28 cellular contexts compared by ENCODE assay signal in the genomic region with DNA sequence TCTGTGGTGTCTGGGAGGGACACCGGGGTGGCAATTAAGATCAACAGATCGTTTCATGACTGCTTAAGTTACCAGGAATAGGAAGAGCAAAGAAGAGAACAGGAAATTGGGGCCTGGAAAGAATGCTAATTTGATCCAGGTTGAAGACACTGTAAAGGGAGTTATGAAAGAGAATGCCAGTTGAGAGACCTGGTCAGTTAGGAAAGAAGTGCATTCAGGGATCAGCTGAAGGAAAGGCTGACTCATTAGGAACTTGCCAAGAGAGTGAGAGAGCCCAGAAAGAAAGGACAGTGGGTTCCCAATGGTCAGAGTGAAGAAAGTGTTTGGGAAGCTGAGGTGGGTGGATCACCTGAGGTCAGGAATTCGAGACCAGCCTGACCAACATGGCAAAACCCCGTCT.
DNase-seq lines count a peak whose midpoint lies in the region; ATAC-seq and TF ChIP-seq lines count a peak whose summit lies in the region.
"Had no signal": no experiment of that assay in that cellular context is flagged by ENCODE, and none has a peak within 500 bp of the region (broad histone marks: within the 10 kb centered on the region; RNA-seq: fewer than 3 reads in every experiment).

No MANE protein-coding gene starts in this region.

- TF ChIP-seq CTCF in Panc1 (IDR thresholded peaks at IDR 0.05) (no peak), epithelial cell of esophagus (IDR thresholded peaks at IDR 0.05; ENCODE audit: insufficient read depth, low read depth, low read length, missing control alignments) (no peak), foreskin keratinocyte (conservative IDR thresholded peaks at IDR 0.05) (no peak)

- no peaks in the 10 kb centered on the region for H3F3A ChIP-seq in GM23248 (ENCODE audit: insufficient read depth)

- no peak for ATAC-seq in Panc1
- ATAC-seq in GM18858 (IDR thresholded peaks at IDR 0.05; ENCODE audit: unreplicated experiment), result no peak
- ATAC-seq in foreskin keratinocyte, result no peak
- ATAC-seq: activated naive CD8-positive, alpha-beta T cell treated with anti-CD3 and anti-CD28 coated beads, Interleukin-2, amount 50 U/mL, for 24 hours; body of pancreas; left colon; stimulated activated naive B cell treated with anti-CD40 and anti-IgM and Interleukin-4, amounts not matched to agents 10 μg/mL and 1 μg/mL and 100 μg/mL, for 72 hours had no signal

- intact Hi-C loops in Panc1 (cut with micrococcal nuclease; ENCODE audit: unreplicated experiment), result no loop called here

- BruUV-seq in Panc1 (replicated peaks; lab: Mats Ljungman, UMichigan), result no TSS peak

- H3K9me3 ChIP-seq in GM23248 (ENCODE audit: low read depth) (no peaks in the 10 kb centered on the region), Panc1 (ENCODE audit: control insufficient read depth, insufficient read depth, low read depth, low read length) (no peaks in the 10 kb centered on the region)
- H3K9me3 ChIP-seq: body of pancreas, HAP-1 had no signal

- H3K27me3 ChIP-seq in GM23248 (replicated peaks; ENCODE audit: insufficient read depth) (peaks cover 5% of the 10 kb centered on the region; the same call in 1 of the 2 replicates), Panc1 (ENCODE audit: control insufficient read depth, insufficient read depth, low read length) (no peaks in the 10 kb centered on the region), foreskin keratinocyte (peaks cover 4% of the 10 kb centered on the region)
- H3K27me3 ChIP-seq: body of pancreas, dorsolateral prefrontal cortex, neural progenitor cell had no signal

- 46 to 58% methylated on average over 4 of the region's 4 CpGs for WGBS in GM23248 (ENCODE audit: low coverage in 1 of 2, low lambda C conversion rate in 2 of 2, missing lambda C conversion rate in 2 of 2), 2 experiments

- POLR2A ChIA-PET in Panc1 (lab: Charles Lee), result no interaction called here

- H3K27ac ChIP-seq in GM23248 (no peak overlapping the region), Panc1 (ENCODE audit: low read length) (peak overlapping the region; percentile 34; the same call in 1 of the 2 replicates), foreskin keratinocyte (no peak overlapping the region)
- H3K27ac ChIP-seq: body of pancreas, dorsolateral prefrontal cortex, neural progenitor cell, parathyroid adenoma, skin epidermis had no signal

- no peaks in the 10 kb centered on the region; the same call in 1 of the 2 replicates for H3K9me2 ChIP-seq in GM23248 (ENCODE audit: insufficient read depth)

- H4K20me1 ChIP-seq in GM23248 (ENCODE audit: insufficient read depth), result no peaks in the 10 kb centered on the region

- no peaks in the 10 kb centered on the region for H3K79me2 ChIP-seq in GM23248 (ENCODE audit: insufficient read depth)
- H3K79me2 ChIP-seq: parathyroid adenoma had no signal

- DNase-seq in GM23248 (peak; percentile 61), Panc1 (ENCODE audit: low read depth, low spot score) (no peak), epithelial cell of esophagus (ENCODE audit: low read depth) (peak; percentile 11), foreskin keratinocyte (no peak), NCI-H69 (lab: John Stamatoyannopoulos, UW) (no peak)
- no peak for DNase-seq in stimulated activated CD4-positive, alpha-beta T cell treated with anti-CD3 and anti-CD28 coated beads, Interleukin-4, amount 100 ng/mL, for 1 hour
- DNase-seq: activated CD4-positive, alpha-beta memory T cell treated with anti-CD3 and anti-CD28 coated beads for 36 hours; activated CD4-positive, CD25-positive, alpha-beta regulatory T cell treated with anti-CD3 and anti-CD28 coated beads, Interleukin-2, amount 50 U/mL, for 72 hours; activated CD8-positive, alpha-beta memory T cell treated with anti-CD3 and anti-CD28 coated beads, Interleukin-2, amount 50 U/mL, for 4 hours; activated naive CD4-positive, alpha-beta T cell; activated naive CD8-positive, alpha-beta T cell treated with anti-CD3 and anti-CD28 coated beads, Interleukin-2, amount 50 U/mL, for 24 hours; body of pancreas; cerebellar nuclear complex; dorsolateral prefrontal cortex; GF-D8; immature natural killer cell; left colon; NCI-H1092; NCI-H1694; NCI-H2171; NCI-H524; SHP77; stimulated activated naive B cell treated with anti-CD40 and anti-IgM and Interleukin-4, amounts not matched to agents 10 μg/mL and 1 μg/mL and 100 μg/mL, for 72 hours had no signal

- H3K4me1 ChIP-seq in GM23248 (ENCODE audit: insufficient read depth) (no peaks in the 10 kb centered on the region), Panc1 (ENCODE audit: control insufficient read depth, insufficient read depth, low read length) (no peaks in the 10 kb centered on the region), foreskin keratinocyte (no peaks in the 10 kb centered on the region)
- H3K4me1 ChIP-seq: body of pancreas, HAP-1, neural progenitor cell, parathyroid adenoma had no signal

- H2AFZ ChIP-seq in GM23248, result no peak overlapping the region
- H2AFZ ChIP-seq: neural progenitor cell, parathyroid adenoma had no signal

- in situ Hi-C loops in GM23248 (cut with MboI) (no loop called here), Panc1 (cut with HindIII; ENCODE audit: low pct_unique_long_range_greater_than_20kb, low sequenced_read_pairs) (no loop called here)

- CTCF ChIA-PET in Panc1 (lab: Charles Lee), result no interaction called here

- no peaks in the 10 kb centered on the region for H3K36me3 ChIP-seq in GM23248 (ENCODE audit: low read depth)
- no peaks in the 10 kb centered on the region for H3K36me3 ChIP-seq in Panc1 (ENCODE audit: control insufficient read depth, insufficient read depth, low read length)
- H3K36me3 ChIP-seq: HAP-1, neural progenitor cell had no signal

- no peak overlapping the region for H3K9ac ChIP-seq in GM23248
- H3K9ac ChIP-seq: neural progenitor cell, parathyroid adenoma had no signal

- H3K4me2 ChIP-seq in GM23248 (ENCODE audit: unreplicated experiment), result no peak overlapping the region
- H3K4me2 ChIP-seq: neural progenitor cell had no signal

- H3K4me3 ChIP-seq in GM23248 (no peak overlapping the region), Panc1 (ENCODE audit: low read depth in 2 of 2, low read length in 2 of 2) (no peak overlapping the region), epithelial cell of esophagus (ENCODE audit: low read length) (no peak overlapping the region)
- H3K4me3 ChIP-seq: body of pancreas, dorsolateral prefrontal cortex, HAP-1, neural progenitor cell, skin epidermis had no signal

Comparison
In these comparisons a context has a peak if more than half of its experiments do, and no peak if none do; other contexts are left out.
1. DNase-seq: peak in GM23248 (single experiment) and epithelial cell of esophagus (single experiment); none in Panc1 (single experiment), foreskin keratinocyte (0 of 2), NCI-H69 (single experiment) and stimulated activated CD4-positive, alpha-beta T cell treated with anti-CD3 and anti-CD28 coated beads, Interleukin-4, amount 100 ng/mL, for 1 hour (single experiment).